1 cellular context compared by ENCODE assay signal in genomic region chr16:48347980-48348379, GRCh38.
TF ChIP-seq lines count a peak whose summit lies in the region.

No MANE protein-coding gene starts in this region.

TF ChIP-seq in GM23338, 12 proteins besides CTCF, POLR2A, EP300 and RAD21 (continued from another document):
- TF ChIP-seq POLR2AphosphoS5 (IDR thresholded peaks at IDR 0.05; ENCODE audit: low read depth) (no peak), STAT1 (IDR thresholded peaks at IDR 0.05; ENCODE audit: unreplicated experiment) (no peak)
- TF ChIP-seq, protein P1, sequence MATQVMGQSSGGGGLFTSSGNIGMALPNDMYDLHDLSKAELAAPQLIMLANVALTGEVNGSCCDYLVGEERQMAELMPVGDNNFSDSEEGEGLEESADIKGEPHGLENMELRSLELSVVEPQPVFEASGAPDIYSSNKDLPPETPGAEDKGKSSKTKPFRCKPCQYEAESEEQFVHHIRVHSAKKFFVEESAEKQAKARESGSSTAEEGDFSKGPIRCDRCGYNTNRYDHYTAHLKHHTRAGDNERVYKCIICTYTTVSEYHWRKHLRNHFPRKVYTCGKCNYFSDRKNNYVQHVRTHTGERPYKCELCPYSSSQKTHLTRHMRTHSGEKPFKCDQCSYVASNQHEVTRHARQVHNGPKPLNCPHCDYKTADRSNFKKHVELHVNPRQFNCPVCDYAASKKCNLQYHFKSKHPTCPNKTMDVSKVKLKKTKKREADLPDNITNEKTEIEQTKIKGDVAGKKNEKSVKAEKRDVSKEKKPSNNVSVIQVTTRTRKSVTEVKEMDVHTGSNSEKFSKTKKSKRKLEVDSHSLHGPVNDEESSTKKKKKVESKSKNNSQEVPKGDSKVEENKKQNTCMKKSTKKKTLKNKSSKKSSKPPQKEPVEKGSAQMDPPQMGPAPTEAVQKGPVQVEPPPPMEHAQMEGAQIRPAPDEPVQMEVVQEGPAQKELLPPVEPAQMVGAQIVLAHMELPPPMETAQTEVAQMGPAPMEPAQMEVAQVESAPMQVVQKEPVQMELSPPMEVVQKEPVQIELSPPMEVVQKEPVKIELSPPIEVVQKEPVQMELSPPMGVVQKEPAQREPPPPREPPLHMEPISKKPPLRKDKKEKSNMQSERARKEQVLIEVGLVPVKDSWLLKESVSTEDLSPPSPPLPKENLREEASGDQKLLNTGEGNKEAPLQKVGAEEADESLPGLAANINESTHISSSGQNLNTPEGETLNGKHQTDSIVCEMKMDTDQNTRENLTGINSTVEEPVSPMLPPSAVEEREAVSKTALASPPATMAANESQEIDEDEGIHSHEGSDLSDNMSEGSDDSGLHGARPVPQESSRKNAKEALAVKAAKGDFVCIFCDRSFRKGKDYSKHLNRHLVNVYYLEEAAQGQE (IDR thresholded peaks at IDR 0.05; ENCODE audit: unreplicated experiment), result no peak
